ENCODE assay signal across 10 cellular contexts in genomic region chr2:43129676-43130547, GRCh38.
DNase-seq lines count a peak whose midpoint lies in the region; ATAC-seq and TF ChIP-seq lines count a peak whose summit lies in the region.
"Had no signal": no experiment of that assay in that cellular context is flagged by ENCODE, and none has a peak within 500 bp of the region (broad histone marks: within the 10 kb centered on the region; RNA-seq: fewer than 3 reads in every experiment).

No MANE protein-coding gene starts in this region.

- no peak for TF ChIP-seq EP300 in suprapubic skin (IDR thresholded peaks at IDR 0.05)

- H3K27me3 ChIP-seq in layer of hippocampus (ENCODE audit: control insufficient read depth, insufficient read depth, low read length) (no peaks in the 10 kb centered on the region), suprapubic skin (no peaks in the 10 kb centered on the region)

- H3K36me3 Mint-ChIP-seq in activated naive CD4-positive, alpha-beta T cell treated with anti-CD3 and anti-CD28 coated beads, Interleukin-2, amount 50 U/mL, for 72 hours = peaks cover 0 to 5% of the 10 kb centered on the region in 2 donors

- no peak overlapping the region for H3K4me3 ChIP-seq in suprapubic skin

- H3K36me3 ChIP-seq in suprapubic skin = no peaks in the 10 kb centered on the region

- DNase-seq in SIG-M5 treated with dmso at 0.1 percent for 504 hours (lab: John Stamatoyannopoulos, UW; ENCODE audit: unreplicated experiment) (peak; percentile 57), SIG-M5 (lab: John Stamatoyannopoulos, UW) (no peak), suprapubic skin (ENCODE audit: low spot score in 2 of 2) (no peak), NCI-H187 treated with DMSO at 0.1 percent for 48 hours (lab: John Stamatoyannopoulos, UW) (no peak), AG20443 (ENCODE audit: low spot score) (no peak), NCI-H526 treated with DMSO at 0.1 percent for 48 hours (lab: John Stamatoyannopoulos, UW) (no peak)
- no peak for DNase-seq in activated naive CD4-positive, alpha-beta T cell treated with anti-CD3 and anti-CD28 coated beads, Interleukin-2, amount 50 U/mL, for 72 hours (ENCODE audit: low spot score in 2 of 2)
- DNase-seq: SHP77 treated with DMSO at 0.1 percent for 48 hours had no signal

- H3K4me1 ChIP-seq in suprapubic skin = peaks cover 55% of the 10 kb centered on the region

- 66% methylated on average over 14 of the region's 14 CpGs for WGBS in suprapubic skin

- no peaks in the 10 kb centered on the region for H3K9me3 ChIP-seq in suprapubic skin

- TF ChIP-seq POLR2A in suprapubic skin (IDR thresholded peaks at IDR 0.05) = peak in 1 of 2 donors; percentile 24

- H3K27ac ChIP-seq in layer of hippocampus (ENCODE audit: low read depth, low read length) (peak overlapping the region; percentile 58), suprapubic skin (peak overlapping the region; percentile 85)
- H3K27ac ChIP-seq: 22Rv1 had no signal

- no peak for ATAC-seq in activated naive CD4-positive, alpha-beta T cell treated with anti-CD3 and anti-CD28 coated beads, Interleukin-2, amount 50 U/mL, for 72 hours

- no peaks in the 10 kb centered on the region for H3K9me3 Mint-ChIP-seq in activated naive CD4-positive, alpha-beta T cell treated with anti-CD3 and anti-CD28 coated beads, Interleukin-2, amount 50 U/mL, for 72 hours

- peak overlapping the region; percentile 72 to 84 for H3K27ac Mint-ChIP-seq in activated naive CD4-positive, alpha-beta T cell treated with anti-CD3 and anti-CD28 coated beads, Interleukin-2, amount 50 U/mL, for 72 hours

- TF ChIP-seq CTCF in suprapubic skin (IDR thresholded peaks at IDR 0.05) = no peak
